Comparison of ENCODE assay signal across 8 cellular contexts in genomic region chrX:104166735-104167436, GRCh38. TPM values are rescaled to one million over a fixed set of nuclear protein-coding genes. Genes with fewer than 3 reads are reported as not detected.
DNase-seq lines count a peak whose midpoint lies in the region; TF ChIP-seq lines count a peak whose summit lies in the region.

No MANE protein-coding gene starts in this region.

- DNase-seq in activated CD4-positive, alpha-beta T cell treated with anti-CD3 and anti-CD28 coated beads, Interleukin-2, amount 50 U/mL, for 1 hour = peak; percentile 3
- DNase-seq in activated CD4-positive, alpha-beta T cell treated with anti-CD3 and anti-CD28 coated beads, Interleukin-2, amount 50 U/mL, for 48 hours = no peak
- DNase-seq in right atrium auricular region (ENCODE audit: low spot score) = no peak
- no peak for DNase-seq in skeletal muscle cell (ENCODE audit: low read depth)
- no peak for DNase-seq in 8988T
- DNase-seq in NCI-H1694 (lab: John Stamatoyannopoulos, UW) = no peak
- DNase-seq in NCI-H1436 (lab: John Stamatoyannopoulos, UW) = no peak

- H3K27ac ChIP-seq in VCaP (peak overlapping the region; percentile 53), right atrium auricular region (peak overlapping the region; percentile 81 to 85)

- H3K36me3 ChIP-seq in right atrium auricular region = no peaks in the 10 kb centered on the region

- H3K4me3 ChIP-seq in right atrium auricular region (peak overlapping the region; percentile 62 to 69), skeletal muscle cell (ENCODE audit: low read depth, low read length) (peak overlapping the region; percentile 84)

- H3K4me1 ChIP-seq in right atrium auricular region = peaks cover 0 to 13% of the 10 kb centered on the region in 2 donors

- H3K27me3 ChIP-seq in right atrium auricular region = no peaks in the 10 kb centered on the region

- TF ChIP-seq CTCF in VCaP (conservative IDR thresholded peaks at IDR 0.05) (no peak), right atrium auricular region (IDR thresholded peaks at IDR 0.05) (no peak)

- H3K9me3 ChIP-seq in right atrium auricular region = no peaks in the 10 kb centered on the region

RNA-seq across cellular contexts. Expression of gene FAM199X, which starts 0.6 kb away (rescaled TPM):
- 10 to 100 TPM; 12.2 to 14.4 TPM for total RNA-seq in right atrium auricular region

RNA-seq across cellular contexts. Expression of gene SLC25A53, which starts 10.1 kb away (rescaled TPM):
- total RNA-seq in right atrium auricular region = 10 to 100 TPM; 10.7 to 13.5 TPM

RNA-seq across cellular contexts. Expression of gene ZCCHC18, which starts 54.6 kb away (rescaled TPM):
- total RNA-seq in right atrium auricular region = under 1 TPM in 1 of 2 donors, not detected in 1; 0.43 TPM
